ENCODE assay signal across 18 cellular contexts in the genomic region with DNA sequence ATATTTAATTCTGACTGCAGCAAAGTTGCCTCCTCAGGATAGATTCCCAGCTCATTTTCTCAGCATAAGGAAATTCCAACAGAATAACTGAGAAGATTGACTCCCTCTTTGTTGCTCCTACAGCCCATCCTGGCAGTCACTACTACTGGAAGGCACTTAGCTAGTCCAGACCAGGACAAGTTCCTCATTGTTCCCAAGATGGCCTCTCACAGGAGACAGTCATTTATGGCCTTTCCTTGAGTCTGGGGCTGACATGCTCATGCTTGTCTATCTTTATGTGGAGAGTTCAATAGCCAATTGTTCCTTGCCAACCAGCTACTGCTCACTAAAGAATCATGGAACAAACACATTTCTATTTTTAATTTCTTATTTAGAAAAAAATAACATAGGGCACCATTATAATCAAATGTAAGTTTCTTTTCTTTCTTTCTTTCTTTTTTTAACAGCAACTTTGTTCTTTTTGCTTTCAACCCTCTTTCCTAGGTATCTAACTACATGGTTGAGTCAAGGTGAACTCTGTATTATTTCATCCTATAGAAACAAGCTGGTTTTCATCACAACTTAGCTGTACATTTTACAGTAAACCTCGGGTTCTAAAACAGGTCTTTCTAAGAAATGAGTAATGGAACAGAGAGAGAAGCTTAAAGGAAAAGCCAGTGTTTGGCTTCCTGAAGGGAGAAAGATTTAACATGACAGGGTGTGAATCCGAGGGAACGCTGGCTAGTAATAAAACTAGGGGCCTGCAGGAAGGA.
DNase-seq lines count a peak whose midpoint lies in the region; ATAC-seq, FAIRE-seq and TF ChIP-seq lines count a peak whose summit lies in the region.
"Had no signal": no experiment of that assay in that cellular context is flagged by ENCODE, and none has a peak within 500 bp of the region (broad histone marks: within the 10 kb centered on the region; RNA-seq: fewer than 3 reads in every experiment).

No MANE protein-coding gene starts in this region.

- H3K27me3 ChIP-seq in DOHH2 (ENCODE audit: control insufficient read depth, low read length) (no peaks in the 10 kb centered on the region), OCI-LY3 (ENCODE audit: low read depth, low read length) (peaks cover 3% of the 10 kb centered on the region; the same call in 1 of the 2 replicates), astrocyte (ENCODE audit: insufficient read depth, low read length) (no peaks in the 10 kb centered on the region), mesenchymal stem cell (ENCODE audit: control insufficient read depth in 1 of 2, insufficient read depth in 1 of 2, low read length in 2 of 2) (no peaks in the 10 kb centered on the region)
- H3K27me3 ChIP-seq: ovary had no signal

- no peak overlapping the region for H2AK5ac ChIP-seq in mesenchymal stem cell (ENCODE audit: low read length, severe bottlenecking)

- no peak overlapping the region for H2AFZ ChIP-seq in OCI-LY3 (ENCODE audit: low read depth, low read length)
- H2AFZ ChIP-seq in astrocyte (ENCODE audit: low read depth, low read length) = no peak overlapping the region
- no peak overlapping the region for H2AFZ ChIP-seq in mesenchymal stem cell (ENCODE audit: low read depth, low read length)

- H3K14ac ChIP-seq in mesenchymal stem cell (ENCODE audit: low read length in 2 of 2) = no peak overlapping the region

- H3K27ac Mint-ChIP-seq in astrocyte (ENCODE audit: unreplicated experiment) = peak overlapping the region; percentile 62
- peak overlapping the region; percentile 12 to 63 for H3K27ac Mint-ChIP-seq in natural killer cell

- no peak for FAIRE-seq in astrocyte (lab: Jason Lieb, UNC)
- FAIRE-seq: endothelial cell of umbilical vein, small intestine had no signal

- H4K20me1 ChIP-seq in DOHH2 (ENCODE audit: control insufficient read depth, insufficient read depth, low read depth, low read length) (no peaks in the 10 kb centered on the region), OCI-LY3 (ENCODE audit: insufficient read depth, low read length) (no peaks in the 10 kb centered on the region), astrocyte (ENCODE audit: insufficient read depth, low read length) (no peaks in the 10 kb centered on the region)

- H3K79me2 ChIP-seq in DOHH2 (ENCODE audit: control insufficient read depth, low read length) = no peaks in the 10 kb centered on the region
- H3K79me2 ChIP-seq in OCI-LY3 (ENCODE audit: low read length) = no peaks in the 10 kb centered on the region
- H3K79me2 ChIP-seq in astrocyte (ENCODE audit: insufficient read depth, low read length) = no peaks in the 10 kb centered on the region

- peak overlapping the region; percentile 5; the same call in 1 of the 2 replicates for H3K4me3 ChIP-seq in DOHH2 (ENCODE audit: low read length)
- H3K4me3 ChIP-seq in OCI-LY3 (ENCODE audit: low read length) = no peak overlapping the region
- H3K4me3 ChIP-seq in astrocyte (ENCODE audit: insufficient read depth, low read depth, low read length) = no peak overlapping the region
- H3K4me3 ChIP-seq in mesenchymal stem cell (ENCODE audit: insufficient read depth in 1 of 2, low read depth in 1 of 2, low read length in 2 of 2) = no peak overlapping the region
- H3K4me3 ChIP-seq: heart right ventricle, left ventricle myocardium inferior, ovary had no signal

- no peak overlapping the region for H3K9ac ChIP-seq in OCI-LY3 (ENCODE audit: low read length)
- H3K9ac ChIP-seq in astrocyte (ENCODE audit: low read length) = no peak overlapping the region
- no peak overlapping the region for H3K9ac ChIP-seq in mesenchymal stem cell (ENCODE audit: low read length)

- no peak overlapping the region for H2BK120ac ChIP-seq in mesenchymal stem cell (ENCODE audit: low read depth, low read length)

- ATAC-seq in natural killer cell (no peak), GM21390 (IDR thresholded peaks at IDR 0.05; ENCODE audit: unreplicated experiment) (no peak), GM18867 (IDR thresholded peaks at IDR 0.05; ENCODE audit: unreplicated experiment) (no peak)
- ATAC-seq: heart right ventricle, Right ventricle myocardium inferior had no signal

- H3F3A ChIP-seq in DOHH2 (ENCODE audit: control insufficient read depth, insufficient read depth) = peaks cover 41% of the 10 kb centered on the region

- H4K8ac ChIP-seq in mesenchymal stem cell (ENCODE audit: low read length) = no peak overlapping the region

- WGBS in mesenchymal stem cell = 49% methylated on average over 3 of the region's 3 CpGs

- no peak overlapping the region for H3K4ac ChIP-seq in mesenchymal stem cell (ENCODE audit: low read depth in 1 of 2, low read length in 2 of 2)

- H3K27me3 Mint-ChIP-seq in astrocyte (ENCODE audit: low read depth, unreplicated experiment) = no peaks in the 10 kb centered on the region
- no peaks in the 10 kb centered on the region for H3K27me3 Mint-ChIP-seq in natural killer cell (ENCODE audit: low read depth in 2 of 2)

- H3K9me3 ChIP-seq in DOHH2 (ENCODE audit: control insufficient read depth, insufficient read depth, low read length) (peaks cover 21% of the 10 kb centered on the region), OCI-LY3 (ENCODE audit: insufficient read depth, low read length) (no peaks in the 10 kb centered on the region), astrocyte (ENCODE audit: insufficient read depth, low read depth, low read length) (peaks cover 4% of the 10 kb centered on the region), mesenchymal stem cell (ENCODE audit: control insufficient read depth, low read length) (no peaks in the 10 kb centered on the region)
- H3K9me3 ChIP-seq: ovary had no signal

- TF ChIP-seq CTCF in DOHH2 (IDR thresholded peaks at IDR 0.05; ENCODE audit: low read depth, low read length, poor library complexity, severe bottlenecking) = no peak
- TF ChIP-seq CTCF in OCI-LY3 (IDR thresholded peaks at IDR 0.05; ENCODE audit: low read depth, low read length) = no peak
- TF ChIP-seq CTCF in astrocyte (IDR thresholded peaks at IDR 0.05; ENCODE audit: insufficient read depth, low read depth, low read length) = no peak
- TF ChIP-seq CTCF in natural killer cell (IDR thresholded peaks at IDR 0.05) = no peak

- H3K36me3 Mint-ChIP-seq in astrocyte (ENCODE audit: low read depth, unreplicated experiment) (peaks cover under 1% of the 10 kb centered on the region), natural killer cell (no peaks in the 10 kb centered on the region)

- no peak overlapping the region for H2BK15ac ChIP-seq in mesenchymal stem cell (ENCODE audit: low read depth, poor library complexity, severe bottlenecking)

- H3K9me3 Mint-ChIP-seq in astrocyte (ENCODE audit: unreplicated experiment) = peaks cover 11% of the 10 kb centered on the region
- H3K9me3 Mint-ChIP-seq in natural killer cell = peaks cover 4% of the 10 kb centered on the region in 2 donors

- DNase-seq in astrocyte (ENCODE audit: low read depth) (no peak), natural killer cell (no peak), NCI-H2171 treated with DMSO at 0.1 percent for 48 hours (lab: John Stamatoyannopoulos, UW) (no peak), mesenchymal stem cell (no peak)
- DNase-seq: GF-D8, heart right ventricle, KG1, left ventricle myocardium inferior, NCI-H146, NCI-H69, ovary, small intestine had no signal

- no peak overlapping the region for H3K4me3 Mint-ChIP-seq in astrocyte (ENCODE audit: unreplicated experiment)
- H3K4me3 Mint-ChIP-seq in natural killer cell = no peak overlapping the region

- H2BK5ac ChIP-seq in mesenchymal stem cell (ENCODE audit: low read depth, low read length, poor library complexity, severe bottlenecking) = no peak overlapping the region

- H3K4me1 Mint-ChIP-seq in astrocyte (ENCODE audit: low read depth, unreplicated experiment) (peaks cover 17% of the 10 kb centered on the region), natural killer cell (peaks cover 19 to 30% of the 10 kb centered on the region in 2 donors)

- H3K4me1 ChIP-seq in DOHH2 (ENCODE audit: control insufficient read depth, low read length) (peaks cover 69% of the 10 kb centered on the region), OCI-LY3 (ENCODE audit: low read length) (peaks cover 26% of the 10 kb centered on the region), astrocyte (ENCODE audit: insufficient read depth, low read length) (no peaks in the 10 kb centered on the region), mesenchymal stem cell (ENCODE audit: control insufficient read depth, insufficient read depth, low read depth, low read length) (peaks cover 4% of the 10 kb centered on the region)
- H3K4me1 ChIP-seq: left ventricle myocardium inferior had no signal

- H3K36me3 ChIP-seq in DOHH2 (ENCODE audit: control insufficient read depth, low read length) (peaks cover 14% of the 10 kb centered on the region), OCI-LY3 (replicated peaks; ENCODE audit: low read depth, low read length) (no peaks in the 10 kb centered on the region), astrocyte (ENCODE audit: insufficient read depth, low read length) (no peaks in the 10 kb centered on the region), mesenchymal stem cell (ENCODE audit: control insufficient read depth in 1 of 2, insufficient read depth in 2 of 2, low read depth in 1 of 2, low read length in 2 of 2) (no peaks in the 10 kb centered on the region)
- H3K36me3 ChIP-seq: heart right ventricle, left ventricle myocardium inferior, ovary had no signal

- intact Hi-C loops in natural killer cell (cut with micrococcal nuclease) = loop anchor here (5.0 kb wide), 1 partner anchor 36 kb away; no protein-coding TSS in a partner anchor

- peak overlapping the region; percentile 17; the same call in 1 of the 2 replicates for H3K27ac ChIP-seq in DOHH2 (ENCODE audit: low read depth, low read length)
- no peak overlapping the region for H3K27ac ChIP-seq in OCI-LY3 (ENCODE audit: low read length)
- no peak overlapping the region for H3K27ac ChIP-seq in astrocyte (ENCODE audit: low read depth, low read length)
- H3K27ac ChIP-seq in mesenchymal stem cell (ENCODE audit: low read length, poor library complexity, severe bottlenecking) = no peak overlapping the region
- H3K27ac ChIP-seq: left ventricle myocardium inferior, ovary had no signal

- H3K79me1 ChIP-seq in mesenchymal stem cell (replicated peaks; ENCODE audit: low read length, poor library complexity, severe bottlenecking) = no peaks in the 10 kb centered on the region

- H3K9me2 ChIP-seq in DOHH2 (replicated peaks; ENCODE audit: control insufficient read depth, low read length) = no peaks in the 10 kb centered on the region

- no peak overlapping the region for H2BK12ac ChIP-seq in mesenchymal stem cell (ENCODE audit: low read length in 2 of 2)

- H4K91ac ChIP-seq in mesenchymal stem cell (ENCODE audit: low read length) = no peak overlapping the region

- H3K4me2 ChIP-seq in DOHH2 (ENCODE audit: low read length) (peak overlapping the region; percentile 36), OCI-LY3 (ENCODE audit: low read length) (0 out of 2 replicates have a peak overlapping the region, but pooled peaks have one; percentile 12), astrocyte (ENCODE audit: low read length) (no peak overlapping the region), mesenchymal stem cell (ENCODE audit: low read length, poor library complexity, severe bottlenecking) (no peak overlapping the region)

- H3K18ac ChIP-seq in mesenchymal stem cell (ENCODE audit: low read depth in 1 of 2, low read length in 2 of 2) = no peak overlapping the region

- H3K23ac ChIP-seq in mesenchymal stem cell (ENCODE audit: low read length in 2 of 2) = no peak overlapping the region

Comparison
In these comparisons a context has a peak if more than half of its experiments do, and no peak if none do; other contexts are left out.
1. H3K4me2 ChIP-seq: peak in DOHH2 (single experiment) and OCI-LY3 (single experiment); none in astrocyte (single experiment) and mesenchymal stem cell (single experiment).